In genomic region chr7:51306761-51307160, GRCh38 we compare ENCODE assay signal across 29 cellular contexts. TPM values are rescaled to one million over a fixed set of nuclear protein-coding genes. Genes with fewer than 3 reads are reported as not detected.
"Had no signal": no experiment of that assay in that cellular context is flagged by ENCODE, and none has a peak within 500 bp of the region (broad histone marks: within the 10 kb centered on the region; RNA-seq: fewer than 3 reads in every experiment).

No MANE protein-coding gene starts in this region.

- H3K4me3 Mint-ChIP-seq: activated B cell treated with CpG ODN at 0.5 μM for 24 hours; activated CD4-positive, alpha-beta memory T cell treated with anti-CD3 and anti-CD28 coated beads for 36 hours; activated CD4-positive, alpha-beta T cell treated with anti-CD3 and anti-CD28 coated beads, Interleukin-2, amount 10 ng/mL, durations not matched to agents 7 days and 5 days; activated naive CD4-positive, alpha-beta T cell treated with anti-CD3 and anti-CD28 coated beads for 36 hours; activated naive CD8-positive, alpha-beta T cell; activated T-helper 17 cell treated with anti-CD3 and anti-CD28 coated beads, Interleukin-2, amount 50 U/mL, for 72 hours; T-helper 1 cell treated with Interleukin-12 subunit alpha and Interleukin-12 subunit beta and Interleukin-4 antibody, amounts not matched to agents 30 μg/mL and 1 μg/mL, for 36 hours had no signal

- H3K36me3 Mint-ChIP-seq: activated CD4-positive, alpha-beta memory T cell treated with anti-CD3 and anti-CD28 coated beads for 36 hours; activated naive CD8-positive, alpha-beta T cell had no signal

- H3K27me3 ChIP-seq: brain microvascular endothelial cell, SJSA1 had no signal

- H3K36me3 ChIP-seq: brain microvascular endothelial cell, cardiac muscle cell, SJSA1 had no signal

- H3K9me3 Mint-ChIP-seq: activated B cell treated with CpG ODN at 0.5 μM for 24 hours; activated CD4-positive, alpha-beta memory T cell treated with anti-CD3 and anti-CD28 coated beads for 36 hours; activated CD4-positive, alpha-beta T cell treated with anti-CD3 and anti-CD28 coated beads, Interleukin-2, amount 10 ng/mL, durations not matched to agents 7 days and 5 days; activated naive CD4-positive, alpha-beta T cell treated with anti-CD3 and anti-CD28 coated beads for 36 hours; activated T-helper 17 cell treated with anti-CD3 and anti-CD28 coated beads, Interleukin-2, amount 50 U/mL, for 72 hours; T-helper 1 cell treated with Interleukin-12 subunit alpha and Interleukin-12 subunit beta and Interleukin-4 antibody, amounts not matched to agents 30 μg/mL and 1 μg/mL, for 36 hours had no signal

- H3K27ac ChIP-seq: brain microvascular endothelial cell, cardiac muscle cell, SJSA1 had no signal

- H3K4me1 ChIP-seq: SJSA1 had no signal

- FAIRE-seq: RCC 7860 had no signal

- H3K4me3 ChIP-seq: cardiac muscle cell, SJSA1 had no signal

- H3K27ac Mint-ChIP-seq: activated B cell treated with CpG ODN at 0.5 μM for 24 hours; activated CD4-positive, alpha-beta memory T cell treated with anti-CD3 and anti-CD28 coated beads for 36 hours; activated CD4-positive, alpha-beta T cell treated with anti-CD3 and anti-CD28 coated beads, Interleukin-2, amount 10 ng/mL, durations not matched to agents 7 days and 5 days; activated naive CD4-positive, alpha-beta T cell treated with anti-CD3 and anti-CD28 coated beads for 36 hours; activated naive CD8-positive, alpha-beta T cell; activated T-helper 17 cell treated with anti-CD3 and anti-CD28 coated beads, Interleukin-2, amount 50 U/mL, for 72 hours; T-helper 1 cell treated with Interleukin-12 subunit alpha and Interleukin-12 subunit beta and Interleukin-4 antibody, amounts not matched to agents 30 μg/mL and 1 μg/mL, for 36 hours had no signal

- H3K4me1 Mint-ChIP-seq: activated B cell treated with CpG ODN at 0.5 μM for 24 hours; activated CD4-positive, alpha-beta T cell treated with anti-CD3 and anti-CD28 coated beads, Interleukin-2, amount 10 ng/mL, durations not matched to agents 7 days and 5 days; activated T-helper 17 cell treated with anti-CD3 and anti-CD28 coated beads, Interleukin-2, amount 50 U/mL, for 72 hours had no signal

- H3K9me3 ChIP-seq: SJSA1 had no signal

- ATAC-seq: activated T-helper 17 cell treated with anti-CD3 and anti-CD28 coated beads, Interleukin-2, amount 50 U/mL, for 72 hours; SK-N-SH treated with all-trans-retinoic acid at 6 μM for 48 hours had no signal

- DNase-seq: activated B cell treated with CpG ODN at 0.5 μM for 24 hours; activated CD4-positive, alpha-beta memory T cell treated with anti-CD3 and anti-CD28 coated beads for 36 hours; activated CD4-positive, alpha-beta T cell treated with anti-CD3 and anti-CD28 coated beads, Interleukin-2, amount 10 ng/mL, durations not matched to agents 7 days and 5 days; activated CD8-positive, alpha-beta memory T cell treated with anti-CD3 and anti-CD28 coated beads for 24 hours; activated gamma-delta T cell; activated naive CD4-positive, alpha-beta T cell treated with anti-CD3 and anti-CD28 coated beads for 36 hours; activated T-cell treated with anti-CD3 and anti-CD28 coated beads, Interleukin-2, amount 50 U/mL, for 48 hours; amygdala; brain microvascular endothelial cell; cerebellar nuclear complex; KG1; NCI-H1048; NCI-H146; NCI-H187 treated with DMSO at 0.1 percent for 48 hours; NCI-H2081 treated with DMSO at 0.1 percent for 48 hours; NCI-H2227 treated with DMSO at 0.1 percent for 48 hours; NCI-H446 treated with DMSO at 0.1 percent for 48 hours; NCI-H524 treated with DMSO at 0.1 percent for 48 hours; NCI-H774; OCI-M1; SHP77; SW 1271 had no signal

- H3K27me3 Mint-ChIP-seq: activated B cell treated with CpG ODN at 0.5 μM for 24 hours; activated CD4-positive, alpha-beta memory T cell treated with anti-CD3 and anti-CD28 coated beads for 36 hours; activated naive CD8-positive, alpha-beta T cell; activated T-helper 17 cell treated with anti-CD3 and anti-CD28 coated beads, Interleukin-2, amount 50 U/mL, for 72 hours had no signal

RNA-seq across cellular contexts. Expression of gene COBL, which starts 9.8 kb away (rescaled TPM):
- total RNA-seq: activated B cell treated with CpG ODN at 0.5 μM for 24 hours; activated CD4-positive, alpha-beta memory T cell treated with anti-CD3 and anti-CD28 coated beads for 36 hours; activated CD4-positive, alpha-beta T cell treated with anti-CD3 and anti-CD28 coated beads, Interleukin-2, amount 10 ng/mL, durations not matched to agents 7 days and 5 days; activated naive CD4-positive, alpha-beta T cell treated with anti-CD3 and anti-CD28 coated beads for 36 hours; activated T-helper 17 cell treated with anti-CD3 and anti-CD28 coated beads, Interleukin-2, amount 50 U/mL, for 72 hours; SJSA1 had no signal
